Comparison of ENCODE assay signal across 1 cellular context in the genomic region with DNA sequence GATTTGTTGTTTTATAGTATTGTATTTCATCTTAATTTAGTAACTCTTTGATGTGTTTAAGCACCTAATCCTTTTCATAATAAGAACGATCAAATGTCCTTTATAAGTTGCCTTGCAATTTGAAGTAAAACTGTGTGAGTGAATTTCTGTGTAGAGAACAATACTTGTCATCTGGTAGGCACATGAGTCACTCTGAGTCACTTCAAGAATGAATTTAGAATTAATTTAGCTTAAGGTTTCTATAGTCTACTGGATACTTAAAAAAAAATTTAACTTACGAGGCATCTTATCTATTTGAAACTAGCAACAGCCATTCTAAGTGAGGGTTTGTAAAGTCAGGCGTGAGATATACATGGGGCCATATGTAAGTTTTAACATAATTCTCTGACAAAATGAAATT.
TF ChIP-seq lines count a peak whose summit lies in the region.

No MANE protein-coding gene starts in this region.

TF ChIP-seq in HepG2, 621 proteins besides CTCF, POLR2A, EP300 and RAD21 (continued from another document):
- no peak for TF ChIP-seq ZFP90 (CRISPR knock-in tag; IDR thresholded peaks at IDR 0.05; ENCODE audit: borderline replicate concordance)
- TF ChIP-seq ZFP36L2 (CRISPR knock-in tag; IDR thresholded peaks at IDR 0.05) = no peak
- TF ChIP-seq ZNF160 (CRISPR knock-in tag; IDR thresholded peaks at IDR 0.05) = no peak
- no peak for TF ChIP-seq PATZ1 (CRISPR knock-in tag; IDR thresholded peaks at IDR 0.05)
- TF ChIP-seq JUNB (CRISPR knock-in tag; IDR thresholded peaks at IDR 0.05; ENCODE audit: borderline replicate concordance) = no peak
- no peak for TF ChIP-seq NRL (CRISPR knock-in tag; IDR thresholded peaks at IDR 0.05; ENCODE audit: borderline replicate concordance)
- no peak for TF ChIP-seq ZBTB20 (CRISPR knock-in tag; IDR thresholded peaks at IDR 0.05; ENCODE audit: borderline replicate concordance, low read depth)
- TF ChIP-seq ZBTB49 (CRISPR knock-in tag; IDR thresholded peaks at IDR 0.05; ENCODE audit: borderline replicate concordance) = no peak
- no peak for TF ChIP-seq SIN3A (IDR thresholded peaks at IDR 0.05; ENCODE audit: borderline replicate concordance, low read depth, low read length)
- no peak for TF ChIP-seq ZNF34 (CRISPR knock-in tag; IDR thresholded peaks at IDR 0.05; ENCODE audit: borderline replicate concordance)
